In genomic region chr4:26263165-26263564, GRCh38 we compare ENCODE assay signal across 16 cellular contexts. TPM values are rescaled to one million over a fixed set of nuclear protein-coding genes. Genes with fewer than 3 reads are reported as not detected.
DNase-seq lines count a peak whose midpoint lies in the region; ATAC-seq, FAIRE-seq and TF ChIP-seq lines count a peak whose summit lies in the region.
"Had no signal": no experiment of that assay in that cellular context is flagged by ENCODE, and none has a peak within 500 bp of the region (broad histone marks: within the 10 kb centered on the region; RNA-seq: fewer than 3 reads in every experiment).

No MANE protein-coding gene starts in this region.

- no peak overlapping the region for H3K4me3 ChIP-seq in heart right ventricle
- H3K4me3 ChIP-seq in gastroesophageal sphincter: no peak overlapping the region
- H3K4me3 ChIP-seq: ascending aorta, tibial nerve had no signal

- H3K9me3 ChIP-seq in heart right ventricle (peaks cover 0 to 13% (median 5%) of the 10 kb centered on the region in 11 donors), gastroesophageal sphincter (peaks cover 0 to 9% (median 0%) of the 10 kb centered on the region in 3 donors)
- H3K9me3 ChIP-seq: ascending aorta had no signal

- no peaks in the 10 kb centered on the region for H3K36me3 Mint-ChIP-seq in activated T-helper 17 cell treated with anti-CD3 and anti-CD28 coated beads, Interleukin-2, amount 50 U/mL, for 72 hours (ENCODE audit: low read depth)

- TF ChIP-seq CTCF in heart right ventricle (IDR thresholded peaks at IDR 0.05) (no peak), gastroesophageal sphincter (IDR thresholded peaks at IDR 0.05) (no peak)

- peak; percentile 56 for ATAC-seq in GM18502 (IDR thresholded peaks at IDR 0.05; ENCODE audit: poor library complexity, unreplicated experiment)
- peak; percentile 59 for ATAC-seq in activated T-helper 17 cell treated with anti-CD3 and anti-CD28 coated beads, Interleukin-2, amount 50 U/mL, for 72 hours (replicated peaks)
- ATAC-seq in heart right ventricle: no peak
- ATAC-seq in gastroesophageal sphincter: no peak
- ATAC-seq: effector memory CD8-positive, alpha-beta T cell had no signal

- no peak overlapping the region for H3K27ac Mint-ChIP-seq in activated T-helper 17 cell treated with anti-CD3 and anti-CD28 coated beads, Interleukin-2, amount 50 U/mL, for 72 hours
- H3K27ac Mint-ChIP-seq: CD4-positive, alpha-beta T cell; effector memory CD8-positive, alpha-beta T cell; T-helper 2 cell treated with Interferon-gamma antibody and Interleukin-4, amounts not matched to agents 5 μg/mL and 100 μg/mL, for 36 hours had no signal

- no peaks in the 10 kb centered on the region for H3K4me1 Mint-ChIP-seq in activated T-helper 17 cell treated with anti-CD3 and anti-CD28 coated beads, Interleukin-2, amount 50 U/mL, for 72 hours

- intact Hi-C loops in heart right ventricle (cut with DNase I): no loop called here

- H3K27me3 ChIP-seq in heart right ventricle: peaks cover 0 to 5% (median 0%) of the 10 kb centered on the region in 7 donors
- H3K27me3 ChIP-seq in gastroesophageal sphincter: no peaks in the 10 kb centered on the region
- H3K27me3 ChIP-seq: ascending aorta, tibial nerve had no signal

- peaks cover 0 to 27% (median 0%) of the 10 kb centered on the region in 9 donors for H3K4me1 ChIP-seq in heart right ventricle
- peaks cover 0 to 19% (median 9%) of the 10 kb centered on the region in 3 donors for H3K4me1 ChIP-seq in gastroesophageal sphincter

- no peaks in the 10 kb centered on the region for H3K27me3 Mint-ChIP-seq in activated T-helper 17 cell treated with anti-CD3 and anti-CD28 coated beads, Interleukin-2, amount 50 U/mL, for 72 hours

- no peak for TF ChIP-seq EP300 in gastroesophageal sphincter (IDR thresholded peaks at IDR 0.05)

- H3K36me3 ChIP-seq in heart right ventricle (no peaks in the 10 kb centered on the region), gastroesophageal sphincter (no peaks in the 10 kb centered on the region)
- H3K36me3 ChIP-seq: ascending aorta, tibial nerve had no signal

- no peak overlapping the region for H3K4me3 Mint-ChIP-seq in activated T-helper 17 cell treated with anti-CD3 and anti-CD28 coated beads, Interleukin-2, amount 50 U/mL, for 72 hours
- H3K4me3 Mint-ChIP-seq: CD4-positive, alpha-beta T cell; effector memory CD8-positive, alpha-beta T cell; T-helper 2 cell treated with Interferon-gamma antibody and Interleukin-4, amounts not matched to agents 5 μg/mL and 100 μg/mL, for 36 hours had no signal

- TF ChIP-seq POLR2A in gastroesophageal sphincter (IDR thresholded peaks at IDR 0.05): no peak

- H3K9me3 Mint-ChIP-seq in activated T-helper 17 cell treated with anti-CD3 and anti-CD28 coated beads, Interleukin-2, amount 50 U/mL, for 72 hours: no peaks in the 10 kb centered on the region

- no peak for FAIRE-seq in GM19239 (lab: Jason Lieb, UNC)
- FAIRE-seq: GM12891 had no signal

- 64 to 73% methylated on average over 5 of the region's 5 CpGs for WGBS in heart right ventricle, 2 donors
- WGBS in gastroesophageal sphincter (ENCODE audit: low coverage in 1 of 2), 2 donors: 85 to 91% methylated on average over 3 of the region's 5 CpGs

- H3K27ac ChIP-seq in heart right ventricle (no peak overlapping the region), gastroesophageal sphincter (no peak overlapping the region)
- H3K27ac ChIP-seq: ascending aorta, tibial nerve had no signal

- DNase-seq in A172 (ENCODE audit: low spot score) (peak; percentile 18), NCI-H2029 (lab: John Stamatoyannopoulos, UW) (peak; percentile 79), GM19239 (ENCODE audit: insufficient read length, low spot score) (no peak), heart right ventricle (no peak), retina (no peak)
- DNase-seq: CD4-positive, alpha-beta T cell; effector memory CD8-positive, alpha-beta T cell; midbrain; NCI-H446 had no signal

RNA-seq across cellular contexts. Expression of gene RBPJ, which starts 57.6 kb away (rescaled TPM):
- total RNA-seq in A172 (2014; rRNA removed; shearing (Covaris generic)): 31.1 and 41.3 TPM in 2 replicates
- 100 to 1,000 TPM; 238 to 481 TPM for total RNA-seq in activated T-helper 17 cell treated with anti-CD3 and anti-CD28 coated beads, Interleukin-2, amount 50 U/mL, for 72 hours
- 10 to 100 TPM; 34.6 to 59.1 (median 38.1) TPM for total RNA-seq in heart right ventricle
- 10 to 100 TPM; 10.1 to 49.0 TPM for polyA plus RNA-seq in heart right ventricle
- total RNA-seq in gastroesophageal sphincter: 100 to 1,000 TPM in 1 of 4 donors, 10 to 100 TPM in 3; 49.5 to 128 (median 77.6) TPM

Comparison
In these comparisons a context has a peak if more than half of its experiments do, and no peak if none do; other contexts are left out.
1. DNase-seq: peak in A172 (single experiment) and NCI-H2029 (single experiment); none in GM19239 (single experiment), heart right ventricle (0 of 2) and retina (single experiment).
2. ATAC-seq: peak in GM18502 (single experiment) and activated T-helper 17 cell treated with anti-CD3 and anti-CD28 coated beads, Interleukin-2, amount 50 U/mL, for 72 hours (single experiment); none in heart right ventricle (0 of 8) and gastroesophageal sphincter (single experiment).